In genomic region chr9:98201102-98201501, GRCh38 we compare ENCODE assay signal across 28 cellular contexts. TPM values are rescaled to one million over a fixed set of nuclear protein-coding genes. Genes with fewer than 3 reads are reported as not detected.
DNase-seq lines count a peak whose midpoint lies in the region; ATAC-seq, FAIRE-seq and TF ChIP-seq lines count a peak whose summit lies in the region.
"Had no signal": no experiment of that assay in that cellular context is flagged by ENCODE, and none has a peak within 500 bp of the region (broad histone marks: within the 10 kb centered on the region; RNA-seq: fewer than 3 reads in every experiment).

No MANE protein-coding gene starts in this region.

- peak overlapping the region; percentile 42 for H3K4me2 ChIP-seq in BLaER1
- H3K4me2 ChIP-seq: A549 had no signal

- no peak for TF ChIP-seq CTCF in WTC11 (IDR thresholded peaks at IDR 0.05)
- no peak for TF ChIP-seq CTCF in osteocyte (IDR thresholded peaks at IDR 0.05)
- TF ChIP-seq CTCF in adrenal gland (IDR thresholded peaks at IDR 0.05): no peak

- H3K36me3 ChIP-seq in BLaER1: no peaks in the 10 kb centered on the region
- H3K36me3 ChIP-seq in H7 (replicated peaks; ENCODE audit: control insufficient read depth, insufficient read depth, low read length): no peaks in the 10 kb centered on the region; the same call in 1 of the 2 replicates
- no peaks in the 10 kb centered on the region for H3K36me3 ChIP-seq in adrenal gland (replicated peaks in 1 of 2)
- H3K36me3 ChIP-seq: gastrocnemius medialis had no signal

- ATAC-seq in HG02759 (IDR thresholded peaks at IDR 0.05; ENCODE audit: unreplicated experiment) (peak; percentile 48), WTC11 (no peak), GM18867 (IDR thresholded peaks at IDR 0.05; ENCODE audit: unreplicated experiment) (no peak)
- ATAC-seq: A549; activated naive CD4-positive, alpha-beta T cell treated with anti-CD3 and anti-CD28 coated beads, Interleukin-2, amount 50 U/mL, for 72 hours; gastrocnemius medialis; HepG2; left lung; naive thymus-derived CD4-positive, alpha-beta T cell; SK-N-SH treated with all-trans-retinoic acid at 6 μM for 48 hours; upper lobe of right lung had no signal

- H3K27me3 ChIP-seq in BLaER1 (no peaks in the 10 kb centered on the region), H7 (ENCODE audit: control insufficient read depth, insufficient read depth, low read length) (no peaks in the 10 kb centered on the region), adrenal gland (no peaks in the 10 kb centered on the region)
- H3K27me3 ChIP-seq: esophagus squamous epithelium, gastrocnemius medialis, left lung, upper lobe of right lung had no signal

- H3K9ac ChIP-seq in BLaER1: no peak overlapping the region

- H3K4me1 ChIP-seq in BLaER1 (peaks cover 7% of the 10 kb centered on the region; the same call in 1 of the 2 replicates), adrenal gland (replicated peaks in 1 of 2) (no peaks in the 10 kb centered on the region)
- H3K4me1 ChIP-seq: gastrocnemius medialis had no signal

- intact Hi-C loops in adrenal gland (cut with DNase I): loop anchor here in 1 of 2 donors (10.0 kb wide), 2 partner anchors 126 to 266 kb away; partner anchors contain the start of gene HEMGN

- H3K9me3 Mint-ChIP-seq in WTC11 (no peaks in the 10 kb centered on the region), osteocyte (ENCODE audit: unreplicated experiment) (no peaks in the 10 kb centered on the region)
- H3K9me3 Mint-ChIP-seq: activated naive CD4-positive, alpha-beta T cell treated with anti-CD3 and anti-CD28 coated beads, Interleukin-2, amount 50 U/mL, for 72 hours; activated T-helper 1 cell treated with anti-CD3 and anti-CD28 coated beads, Interleukin-12 subunit alpha, Interleukin-12 subunit beta, Interleukin-2, Interleukin-4 antibody, amounts not matched to agents 30 ng/mL and 10 ng/mL and 1 ng/mL, durations not matched to agents 14 hours and 24 hours and 36 hours; dendritic cell treated with granulocyte-macrophage colony-stimulating factor and Interleukin-4, amounts not matched to agents 40 ng/mL and 50 ng/mL, for 4 days had no signal

- H3K36me3 Mint-ChIP-seq in WTC11 (peaks cover 5% of the 10 kb centered on the region), osteocyte (ENCODE audit: unreplicated experiment) (peaks cover 4% of the 10 kb centered on the region)
- H3K36me3 Mint-ChIP-seq: activated naive CD4-positive, alpha-beta T cell treated with anti-CD3 and anti-CD28 coated beads, Interleukin-2, amount 50 U/mL, for 72 hours had no signal

- POLR2A ChIA-PET in WTC11 (lab: Charles Lee): no interaction called here

- 86 to 91% (median 89%) methylated on average over 5 to 6 of the region's 6 CpGs for WGBS in adrenal gland, 4 donors

- no peak overlapping the region for H3K4me3 Mint-ChIP-seq in WTC11
- no peak overlapping the region for H3K4me3 Mint-ChIP-seq in osteocyte (ENCODE audit: unreplicated experiment)
- H3K4me3 Mint-ChIP-seq: activated T-helper 1 cell treated with anti-CD3 and anti-CD28 coated beads, Interleukin-12 subunit alpha, Interleukin-12 subunit beta, Interleukin-2, Interleukin-4 antibody, amounts not matched to agents 30 ng/mL and 10 ng/mL and 1 ng/mL, durations not matched to agents 14 hours and 24 hours and 36 hours; dendritic cell treated with granulocyte-macrophage colony-stimulating factor and Interleukin-4, amounts not matched to agents 40 ng/mL and 50 ng/mL, for 4 days; naive thymus-derived CD4-positive, alpha-beta T cell had no signal

- no peak overlapping the region for H3K4me3 ChIP-seq in BLaER1
- H3K4me3 ChIP-seq in H7 (ENCODE audit: insufficient read depth, low read depth, low read length): no peak overlapping the region
- no peak overlapping the region for H3K4me3 ChIP-seq in adrenal gland
- H3K4me3 ChIP-seq: A549, esophagus squamous epithelium, gastrocnemius medialis, left lung, upper lobe of right lung had no signal

- H3K27ac ChIP-seq in BLaER1 (no peak overlapping the region), adrenal gland (no peak overlapping the region)
- H3K27ac ChIP-seq: A549, esophagus squamous epithelium, gastrocnemius medialis, left lung, upper lobe of right lung had no signal

- H3K27ac Mint-ChIP-seq in WTC11 (peak overlapping the region; percentile 27; the same call in 1 of the 2 replicates), osteocyte (ENCODE audit: unreplicated experiment) (no peak overlapping the region)
- H3K27ac Mint-ChIP-seq: activated naive CD4-positive, alpha-beta T cell treated with anti-CD3 and anti-CD28 coated beads, Interleukin-2, amount 50 U/mL, for 72 hours; activated T-helper 1 cell treated with anti-CD3 and anti-CD28 coated beads, Interleukin-12 subunit alpha, Interleukin-12 subunit beta, Interleukin-2, Interleukin-4 antibody, amounts not matched to agents 30 ng/mL and 10 ng/mL and 1 ng/mL, durations not matched to agents 14 hours and 24 hours and 36 hours; dendritic cell treated with granulocyte-macrophage colony-stimulating factor and Interleukin-4, amounts not matched to agents 40 ng/mL and 50 ng/mL, for 4 days; naive thymus-derived CD4-positive, alpha-beta T cell had no signal

- H3K4me1 Mint-ChIP-seq in WTC11: peaks cover 28% of the 10 kb centered on the region
- peaks cover 5% of the 10 kb centered on the region for H3K4me1 Mint-ChIP-seq in osteocyte (ENCODE audit: unreplicated experiment)

- no peaks in the 10 kb centered on the region for H4K20me1 ChIP-seq in BLaER1

- DNase-seq in GM18507 (ENCODE audit: extremely low spot score, insufficient read length, low read depth): no peak
- no peak for DNase-seq in WTC11 (ENCODE audit: low spot score)
- DNase-seq in H7: no peak
- DNase-seq in osteocyte (ENCODE audit: extremely low spot score, unreplicated experiment): no peak
- no peak for DNase-seq in adrenal gland
- DNase-seq: activated CD4-positive, alpha-beta T cell treated with anti-CD3 and anti-CD28 coated beads, Interleukin-2, amount 50 U/mL, for 4 hours; central memory CD4-positive, alpha-beta T cell; esophagus squamous epithelium; gastrocnemius medialis; HCEC 1CT; hypothalamus; left lung; naive thymus-derived CD4-positive, alpha-beta T cell; NCI-H187; NCI-H526; stimulated activated CD8-positive, alpha-beta memory T cell treated with anti-CD3 and anti-CD28 coated beads, Interleukin-4, amount 100 ng/mL, for 48 hours; substantia nigra; upper lobe of right lung had no signal

- TF ChIP-seq POLR2A in adrenal gland (IDR thresholded peaks at IDR 0.05): no peak

- FAIRE-seq in GM18507 (lab: Jason Lieb, UNC): peak; percentile 77
- FAIRE-seq: A549, astrocyte, HepG2 had no signal

- H3K9me3 ChIP-seq in BLaER1 (no peaks in the 10 kb centered on the region), adrenal gland (replicated peaks in 1 of 3) (no peaks in the 10 kb centered on the region)
- H3K9me3 ChIP-seq: A549, esophagus squamous epithelium, gastrocnemius medialis, left lung, upper lobe of right lung had no signal

- CTCF ChIA-PET in WTC11 (lab: Charles Lee): interaction anchor here (1.0 kb wide), 1 partner anchor 54 kb away, joined by 3 read pairs; the partner anchor contains the start of gene TBC1D2

- H3K27me3 Mint-ChIP-seq in WTC11 (ENCODE audit: low read depth) (no peaks in the 10 kb centered on the region), osteocyte (ENCODE audit: unreplicated experiment) (no peaks in the 10 kb centered on the region)
- H3K27me3 Mint-ChIP-seq: dendritic cell treated with granulocyte-macrophage colony-stimulating factor and Interleukin-4, amounts not matched to agents 40 ng/mL and 50 ng/mL, for 4 days; naive thymus-derived CD4-positive, alpha-beta T cell had no signal

TF ChIP-seq in WTC11, 78 proteins besides CTCF, POLR2A, EP300 and RAD21 (continues in another document):
- TF ChIP-seq SMAD4 (CRISPR knock-in tag; IDR thresholded peaks at IDR 0.05): no peak
- no peak for TF ChIP-seq E2F1 (CRISPR knock-in tag; IDR thresholded peaks at IDR 0.05)
- TF ChIP-seq FOXJ3 (CRISPR knock-in tag; IDR thresholded peaks at IDR 0.05; ENCODE audit: borderline replicate concordance): no peak
- no peak for TF ChIP-seq ERG (CRISPR knock-in tag; IDR thresholded peaks at IDR 0.05)
- TF ChIP-seq ZNF121 (CRISPR knock-in tag; IDR thresholded peaks at IDR 0.05): no peak
- no peak for TF ChIP-seq CDX4 (CRISPR knock-in tag; IDR thresholded peaks at IDR 0.05; ENCODE audit: borderline replicate concordance)
- TF ChIP-seq NFATC4 (CRISPR knock-in tag; IDR thresholded peaks at IDR 0.05): no peak

RNA-seq across cellular contexts. Expression of gene CORO2A, which starts 8.7 kb away (rescaled TPM):
- 32.5 to 37.0 TPM (median 35.9 TPM) in 3 replicates for total RNA-seq in WTC11 (2021)
- total RNA-seq in H7 (2014; rRNA removed; shearing (Covaris generic)): 30.5 and 32.1 TPM in 2 replicates
- total RNA-seq in osteocyte: 1.6 and 1.8 TPM in 2 replicates
- total RNA-seq in adrenal gland: 1 to 10 TPM in 4 of 8 donors, under 1 TPM in 4; 0.06 to 3.2 (median 0.97) TPM
- polyA plus RNA-seq in adrenal gland: 1 to 10 TPM in 2 of 3 donors, under 1 TPM in 1; 0.77 to 3.9 (median 1.6) TPM

RNA-seq across cellular contexts. Expression of gene TBC1D2, which starts 54.3 kb away (rescaled TPM):
- total RNA-seq in WTC11 (2021) (10.6 to 11.4 TPM (median 11.1 TPM) in 3 replicates), osteocyte (23.7 and 25.6 TPM in 2 replicates), adrenal gland (10 to 100 TPM in 6 of 8 donors, 1 to 10 TPM in 2; 1.9 to 21.9 (median 12.6) TPM)
- total RNA-seq in H7 (2014; rRNA removed; shearing (Covaris generic)): 4.2 and 4.5 TPM in 2 replicates
- polyA plus RNA-seq in adrenal gland: 10 to 100 TPM in 1 of 3 donors, 1 to 10 TPM in 2; 1.5 to 14.3 (median 6.3) TPM
